5 cellular contexts compared by ENCODE assay signal in genomic region chr18:50461251-50461650, GRCh38.
"Had no signal": no experiment of that assay in that cellular context is flagged by ENCODE, and none has a peak within 500 bp of the region (broad histone marks: within the 10 kb centered on the region; RNA-seq: fewer than 3 reads in every experiment).

No MANE protein-coding gene starts in this region.

- DNase-seq: GM23248, GOT3, H9, HCEC 1CT, IMR-90 had no signal
